8 cellular contexts compared by ENCODE assay signal in genomic region chr6:10555625-10556309, GRCh38. TPM values are rescaled to one million over a fixed set of nuclear protein-coding genes. Genes with fewer than 3 reads are reported as not detected.
DNase-seq lines count a peak whose midpoint lies in the region; ATAC-seq, FAIRE-seq and TF ChIP-seq lines count a peak whose summit lies in the region.

No MANE protein-coding gene starts in this region.

- DNase-seq in C1 segment of cervical spinal cord (lab: John Stamatoyannopoulos, UW): peak in 11 of 14 donors; percentile 21 to 72 (median 40)
- DNase-seq in NCI-H2107 treated with DMSO at 0.1 percent for 48 hours (lab: John Stamatoyannopoulos, UW; ENCODE audit: unreplicated experiment): peak; percentile 48
- peak; percentile 50 for DNase-seq in bronchial epithelial cell (ENCODE audit: low read depth)
- DNase-seq in iPS-NIHi11 (ENCODE audit: low spot score): peak; percentile 73
- DNase-seq in activated CD8-positive, alpha-beta memory T cell treated with anti-CD3 and anti-CD28 coated beads, Interleukin-2, amount 10 ng/mL, durations not matched to agents 7 days and 5 days: no peak
- no peak for DNase-seq in activated gamma-delta T cell (lab: John Stamatoyannopoulos, UW)
- no peak for DNase-seq in UCSD-AML1 (lab: John Stamatoyannopoulos, UW; ENCODE audit: unreplicated experiment)

- H3K4me3 ChIP-seq in bronchial epithelial cell (ENCODE audit: low read depth, low read length) (peak overlapping the region; percentile 35), skin epidermis (peak overlapping the region in 6 of 7 experiments; percentile 3 to 35 (median 22))

- H3K27ac Mint-ChIP-seq in activated CD8-positive, alpha-beta memory T cell treated with anti-CD3 and anti-CD28 coated beads, Interleukin-2, amount 10 ng/mL, durations not matched to agents 7 days and 5 days: no peak overlapping the region

- no peaks in the 10 kb centered on the region for H3K9me3 Mint-ChIP-seq in activated CD8-positive, alpha-beta memory T cell treated with anti-CD3 and anti-CD28 coated beads, Interleukin-2, amount 10 ng/mL, durations not matched to agents 7 days and 5 days (ENCODE audit: low read depth)

- H3K36me3 ChIP-seq in bronchial epithelial cell (ENCODE audit: control insufficient read depth, insufficient read depth, low read length): no peaks in the 10 kb centered on the region

- no peaks in the 10 kb centered on the region for H3K27me3 Mint-ChIP-seq in activated CD8-positive, alpha-beta memory T cell treated with anti-CD3 and anti-CD28 coated beads, Interleukin-2, amount 10 ng/mL, durations not matched to agents 7 days and 5 days

- TF ChIP-seq CTCF in bronchial epithelial cell (IDR thresholded peaks at IDR 0.05; ENCODE audit: insufficient read depth, low read length, severe bottlenecking): no peak

- H3K27ac ChIP-seq in skin epidermis: peak overlapping the region in 10 of 21 experiments; percentile 6 to 66 (median 30)

- CTCF ChIA-PET in activated CD8-positive, alpha-beta memory T cell treated with anti-CD3 and anti-CD28 coated beads, Interleukin-2, amount 10 ng/mL, durations not matched to agents 7 days and 5 days (lab: Charles Lee): no interaction called here

- no peaks in the 10 kb centered on the region for H3K36me3 Mint-ChIP-seq in activated CD8-positive, alpha-beta memory T cell treated with anti-CD3 and anti-CD28 coated beads, Interleukin-2, amount 10 ng/mL, durations not matched to agents 7 days and 5 days

- no peak for ATAC-seq in activated CD8-positive, alpha-beta memory T cell treated with anti-CD3 and anti-CD28 coated beads, Interleukin-2, amount 10 ng/mL, durations not matched to agents 7 days and 5 days

- H3K4me3 Mint-ChIP-seq in activated CD8-positive, alpha-beta memory T cell treated with anti-CD3 and anti-CD28 coated beads, Interleukin-2, amount 10 ng/mL, durations not matched to agents 7 days and 5 days: no peak overlapping the region

- no peaks in the 10 kb centered on the region for H3K4me1 Mint-ChIP-seq in activated CD8-positive, alpha-beta memory T cell treated with anti-CD3 and anti-CD28 coated beads, Interleukin-2, amount 10 ng/mL, durations not matched to agents 7 days and 5 days

- no peak for FAIRE-seq in bronchial epithelial cell (lab: Jason Lieb, UNC)

- H3K27me3 ChIP-seq in bronchial epithelial cell (ENCODE audit: control insufficient read depth, insufficient read depth, low read length): no peaks in the 10 kb centered on the region

RNA-seq across cellular contexts. Expression of gene GCNT2, which starts 34.6 kb away (rescaled TPM):
- 10.3 and 15.5 TPM in 2 replicates for total RNA-seq in bronchial epithelial cell
- 1 to 10 TPM; 2.2 to 4.3 TPM for total RNA-seq in activated CD8-positive, alpha-beta memory T cell treated with anti-CD3 and anti-CD28 coated beads, Interleukin-2, amount 10 ng/mL, durations not matched to agents 7 days and 5 days

Comparison
In these comparisons a context has a peak if more than half of its experiments do, and no peak if none do; other contexts are left out.
1. DNase-seq: peak in C1 segment of cervical spinal cord (11 of 14), NCI-H2107 treated with DMSO at 0.1 percent for 48 hours (single experiment), bronchial epithelial cell (single experiment) and iPS-NIHi11 (single experiment); none in activated CD8-positive, alpha-beta memory T cell treated with anti-CD3 and anti-CD28 coated beads, Interleukin-2, amount 10 ng/mL, durations not matched to agents 7 days and 5 days (single experiment), activated gamma-delta T cell (single experiment) and UCSD-AML1 (single experiment).